9 cellular contexts compared by ENCODE assay signal in the genomic region with DNA sequence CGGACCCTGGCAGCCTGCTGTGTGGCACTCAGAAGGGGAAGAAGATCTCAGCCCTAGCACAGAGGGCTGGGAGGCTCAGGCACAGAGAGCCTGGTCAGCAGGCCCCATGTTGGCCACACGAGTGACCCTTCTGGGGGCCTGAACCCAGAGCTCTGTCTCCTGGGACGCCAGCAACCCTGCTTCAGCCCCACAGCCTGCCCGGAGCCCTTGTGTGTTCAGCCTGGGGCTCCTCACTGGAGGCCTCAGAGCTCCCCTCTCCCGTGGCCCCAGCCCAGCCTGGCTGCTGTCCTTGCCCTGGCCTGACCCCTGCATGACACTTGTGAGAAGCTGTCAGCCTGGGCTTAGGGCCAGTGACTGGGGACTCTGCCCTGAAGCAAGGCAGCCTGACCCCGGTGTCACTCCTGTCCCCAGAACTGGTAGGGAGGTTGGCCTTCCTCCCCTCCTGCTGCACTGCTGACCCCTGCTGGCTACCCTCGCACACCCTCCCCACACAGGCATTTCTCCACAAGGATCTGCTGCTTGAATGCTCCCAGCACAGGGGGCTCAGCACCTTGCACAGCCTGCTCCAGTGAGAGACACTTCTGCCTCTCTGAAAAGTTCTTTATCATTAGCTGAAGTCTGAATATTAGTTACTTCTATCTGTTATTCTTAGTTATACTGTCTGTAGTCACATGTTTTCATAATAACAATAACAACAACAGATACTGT. TPM values are rescaled to one million over a fixed set of nuclear protein-coding genes. Genes with fewer than 3 reads are reported as not detected.
DNase-seq lines count a peak whose midpoint lies in the region; ATAC-seq and TF ChIP-seq lines count a peak whose summit lies in the region.
"Had no signal": no experiment of that assay in that cellular context is flagged by ENCODE, and none has a peak within 500 bp of the region (broad histone marks: within the 10 kb centered on the region; RNA-seq: fewer than 3 reads in every experiment).

No MANE protein-coding gene starts in this region.

- POLR2A ChIA-PET in AG04449 (lab: Yijun Ruan, JAX) = interaction anchor here (1.3 kb wide), 1 partner anchor 11 kb away, joined by 4 read pairs; no protein-coding TSS in a partner anchor

- no peak overlapping the region for H3K4me3 Mint-ChIP-seq in activated CD8-positive, alpha-beta memory T cell treated with anti-CD3 and anti-CD28 coated beads, Interleukin-2, amount 10 ng/mL, durations not matched to agents 7 days and 5 days
- H3K4me3 Mint-ChIP-seq in osteocyte (ENCODE audit: unreplicated experiment) = no peak overlapping the region

- H3K36me3 Mint-ChIP-seq in activated CD8-positive, alpha-beta memory T cell treated with anti-CD3 and anti-CD28 coated beads, Interleukin-2, amount 10 ng/mL, durations not matched to agents 7 days and 5 days = no peaks in the 10 kb centered on the region
- H3K36me3 Mint-ChIP-seq in osteocyte (ENCODE audit: unreplicated experiment) = peaks cover 1% of the 10 kb centered on the region

- DNase-seq in AG04449 (ENCODE audit: low read depth, low spot score) (no peak), NCI-H524 treated with DMSO at 0.1 percent for 48 hours (lab: John Stamatoyannopoulos, UW) (peak; percentile 38), fibroblast of villous mesenchyme (ENCODE audit: low read depth) (peak; percentile 63), osteocyte (ENCODE audit: extremely low spot score, unreplicated experiment) (no peak), GOT3 (lab: John Stamatoyannopoulos, UW) (no peak)
- DNase-seq in activated CD8-positive, alpha-beta memory T cell treated with anti-CD3 and anti-CD28 coated beads, Interleukin-2, amount 10 ng/mL, durations not matched to agents 7 days and 5 days = peak; percentile 70

- no peaks in the 10 kb centered on the region for H3K9me3 Mint-ChIP-seq in activated CD8-positive, alpha-beta memory T cell treated with anti-CD3 and anti-CD28 coated beads, Interleukin-2, amount 10 ng/mL, durations not matched to agents 7 days and 5 days (ENCODE audit: low read depth)
- peaks cover 6% of the 10 kb centered on the region for H3K9me3 Mint-ChIP-seq in osteocyte (ENCODE audit: unreplicated experiment)

- peak; percentile 70 for TF ChIP-seq CTCF in AG04449 (IDR thresholded peaks at IDR 0.05; ENCODE audit: insufficient read depth, low read length, missing control alignments)
- TF ChIP-seq CTCF in GM12874 (IDR thresholded peaks at IDR 0.05; ENCODE audit: insufficient read depth, low read depth, low read length) = peak; percentile 64
- peak; percentile 83 for TF ChIP-seq CTCF in fibroblast of villous mesenchyme (IDR thresholded peaks at IDR 0.05; ENCODE audit: insufficient read depth, low read depth, low read length)
- TF ChIP-seq CTCF in osteocyte (IDR thresholded peaks at IDR 0.05) = peak; percentile 60

- ATAC-seq in activated CD8-positive, alpha-beta memory T cell treated with anti-CD3 and anti-CD28 coated beads, Interleukin-2, amount 10 ng/mL, durations not matched to agents 7 days and 5 days = peak; percentile 71
- no peak for ATAC-seq in GM19328 (IDR thresholded peaks at IDR 0.05; ENCODE audit: unreplicated experiment)

- H3K27me3 Mint-ChIP-seq in activated CD8-positive, alpha-beta memory T cell treated with anti-CD3 and anti-CD28 coated beads, Interleukin-2, amount 10 ng/mL, durations not matched to agents 7 days and 5 days = peaks cover 2% of the 10 kb centered on the region
- H3K27me3 Mint-ChIP-seq in osteocyte (ENCODE audit: unreplicated experiment) = no peaks in the 10 kb centered on the region

- no peak overlapping the region for H3K27ac Mint-ChIP-seq in activated CD8-positive, alpha-beta memory T cell treated with anti-CD3 and anti-CD28 coated beads, Interleukin-2, amount 10 ng/mL, durations not matched to agents 7 days and 5 days
- H3K27ac Mint-ChIP-seq in osteocyte (ENCODE audit: unreplicated experiment) = no peak overlapping the region

- CTCF ChIA-PET in AG04449 (lab: Yijun Ruan, JAX) = interaction anchor here (0.7 to 23.3 kb wide), 20 partner anchors 8 to 394 kb away, joined by 3 to 584 read pairs (median 4); a partner anchor contains a TSS
- CTCF ChIA-PET in activated CD8-positive, alpha-beta memory T cell treated with anti-CD3 and anti-CD28 coated beads, Interleukin-2, amount 10 ng/mL, durations not matched to agents 7 days and 5 days (lab: Charles Lee) = interaction anchor here (0.9 to 7.6 kb wide), 8 partner anchors 8 to 266 kb away, joined by 4 to 58 read pairs (median 6); a partner anchor contains a TSS

- no peak overlapping the region for H3K4me3 ChIP-seq in AG04449 (ENCODE audit: low read depth, low read length)
- H3K4me3 ChIP-seq in fibroblast of villous mesenchyme (ENCODE audit: low read depth, low read length) = no peak overlapping the region

- H3K4me1 Mint-ChIP-seq in activated CD8-positive, alpha-beta memory T cell treated with anti-CD3 and anti-CD28 coated beads, Interleukin-2, amount 10 ng/mL, durations not matched to agents 7 days and 5 days = peaks cover 5% of the 10 kb centered on the region
- H3K4me1 Mint-ChIP-seq in osteocyte (ENCODE audit: unreplicated experiment) = peaks cover 46% of the 10 kb centered on the region

RNA-seq across cellular contexts. Expression of a gene that starts 15.4 kb away (rescaled TPM):
- not detected for total RNA-seq in activated CD8-positive, alpha-beta memory T cell treated with anti-CD3 and anti-CD28 coated beads, Interleukin-2, amount 10 ng/mL, durations not matched to agents 7 days and 5 days
- total RNA-seq in fibroblast of villous mesenchyme = 2.6 and 6.0 TPM in 2 replicates
- 3.0 and 4.0 TPM in 2 replicates for total RNA-seq in osteocyte
- total RNA-seq: glomerular endothelial cell had no signal

RNA-seq across cellular contexts. Expression of a gene that starts 26.9 kb away (rescaled TPM):
- 10 to 100 TPM; 64.9 to 80.3 TPM for total RNA-seq in activated CD8-positive, alpha-beta memory T cell treated with anti-CD3 and anti-CD28 coated beads, Interleukin-2, amount 10 ng/mL, durations not matched to agents 7 days and 5 days
- total RNA-seq in fibroblast of villous mesenchyme = 59.2 and 59.6 TPM in 2 replicates
- total RNA-seq in osteocyte = 69.3 and 70.4 TPM in 2 replicates

RNA-seq across cellular contexts. Expression of a gene that starts 41.7 kb away (rescaled TPM):
- total RNA-seq in activated CD8-positive, alpha-beta memory T cell treated with anti-CD3 and anti-CD28 coated beads, Interleukin-2, amount 10 ng/mL, durations not matched to agents 7 days and 5 days = not detected
- total RNA-seq in fibroblast of villous mesenchyme (not detected in 2 replicates), osteocyte (not detected in 2 replicates)
- total RNA-seq: glomerular endothelial cell had no signal

RNA-seq across cellular contexts. Expression of a gene that starts 50.6 kb away (rescaled TPM):
- 100 to 1,000 TPM in 1 of 2 experiments, 10 to 100 TPM in 1; 94.8 to 108 TPM for total RNA-seq in activated CD8-positive, alpha-beta memory T cell treated with anti-CD3 and anti-CD28 coated beads, Interleukin-2, amount 10 ng/mL, durations not matched to agents 7 days and 5 days
- total RNA-seq in fibroblast of villous mesenchyme = 23.8 and 24.6 TPM in 2 replicates
- total RNA-seq in osteocyte = 68.9 and 75.7 TPM in 2 replicates

Comparison
In these comparisons a context has a peak if more than half of its experiments do, and no peak if none do; other contexts are left out.
1. DNase-seq: peak in NCI-H524 treated with DMSO at 0.1 percent for 48 hours (single experiment), activated CD8-positive, alpha-beta memory T cell treated with anti-CD3 and anti-CD28 coated beads, Interleukin-2, amount 10 ng/mL, durations not matched to agents 7 days and 5 days (single experiment) and fibroblast of villous mesenchyme (single experiment); none in AG04449 (single experiment), osteocyte (single experiment) and GOT3 (single experiment).
2. Peak in every context shown above with its lines, with median percentiles within 50 percentile points of each other: CTCF ChIP-seq.